14 cellular contexts compared by ENCODE assay signal in genomic region chr16:22183901-22184614, GRCh38. TPM values are rescaled to one million over a fixed set of nuclear protein-coding genes. Genes with fewer than 3 reads are reported as not detected.
DNase-seq lines count a peak whose midpoint lies in the region; ATAC-seq and TF ChIP-seq lines count a peak whose summit lies in the region.
"Had no signal": no experiment of that assay in that cellular context is flagged by ENCODE, and none has a peak within 500 bp of the region (broad histone marks: within the 10 kb centered on the region; RNA-seq: fewer than 3 reads in every experiment).

No MANE protein-coding gene starts in this region.

- H3K4me3 ChIP-seq in brain microvascular endothelial cell (ENCODE audit: low read depth, low read length) = no peak overlapping the region
- no peak overlapping the region for H3K4me3 ChIP-seq in transverse colon
- H3K4me3 ChIP-seq: skin epidermis had no signal

- CTCF ChIA-PET in activated CD8-positive, alpha-beta T cell treated with anti-CD3 and anti-CD28 coated beads for 36 hours (lab: Charles Lee) = interaction anchor here (2.0 to 2.2 kb wide), 2 partner anchors 84 to 106 kb away, joined by 5 to 9 read pairs; no protein-coding TSS in a partner anchor
- CTCF ChIA-PET in activated CD8-positive, alpha-beta T cell treated with anti-CD3 and anti-CD28 coated beads, Interleukin-2, amount 10 ng/mL, durations not matched to agents 7 days and 5 days (lab: Charles Lee) = interaction anchor here (1.1 to 1.4 kb wide), 2 partner anchors 24 to 106 kb away, joined by 3 to 4 read pairs; no protein-coding TSS in a partner anchor

- ATAC-seq in activated CD8-positive, alpha-beta T cell treated with anti-CD3 and anti-CD28 coated beads for 36 hours = no peak
- no peak for ATAC-seq in activated CD8-positive, alpha-beta T cell treated with anti-CD3 and anti-CD28 coated beads, Interleukin-2, amount 10 ng/mL, durations not matched to agents 7 days and 5 days
- ATAC-seq in GM19351 (IDR thresholded peaks at IDR 0.05; ENCODE audit: unreplicated experiment) = no peak
- no peak for ATAC-seq in HG03139 (IDR thresholded peaks at IDR 0.05; ENCODE audit: unreplicated experiment)

- H3K27me3 ChIP-seq in brain microvascular endothelial cell (replicated peaks) (peaks cover 2% of the 10 kb centered on the region), transverse colon (no peaks in the 10 kb centered on the region)

- H3K36me3 ChIP-seq in brain microvascular endothelial cell (replicated peaks) (no peaks in the 10 kb centered on the region), transverse colon (no peaks in the 10 kb centered on the region)

- TF ChIP-seq POLR2A in transverse colon (IDR thresholded peaks at IDR 0.05) = no peak

- H3K27me3 Mint-ChIP-seq in activated CD8-positive, alpha-beta T cell treated with anti-CD3 and anti-CD28 coated beads for 36 hours = no peaks in the 10 kb centered on the region
- H3K27me3 Mint-ChIP-seq in activated CD8-positive, alpha-beta T cell treated with anti-CD3 and anti-CD28 coated beads, Interleukin-2, amount 10 ng/mL, durations not matched to agents 7 days and 5 days (ENCODE audit: low read depth) = no peaks in the 10 kb centered on the region
- peaks cover 8% of the 10 kb centered on the region for H3K27me3 Mint-ChIP-seq in osteocyte (ENCODE audit: unreplicated experiment)

- TF ChIP-seq EP300 in transverse colon (IDR thresholded peaks at IDR 0.05; ENCODE audit: low read depth) = no peak

- H3K4me3 Mint-ChIP-seq in activated CD8-positive, alpha-beta T cell treated with anti-CD3 and anti-CD28 coated beads for 36 hours = no peak overlapping the region
- H3K4me3 Mint-ChIP-seq in activated CD8-positive, alpha-beta T cell treated with anti-CD3 and anti-CD28 coated beads, Interleukin-2, amount 10 ng/mL, durations not matched to agents 7 days and 5 days = no peak overlapping the region
- no peak overlapping the region for H3K4me3 Mint-ChIP-seq in osteocyte (ENCODE audit: unreplicated experiment)
- H3K4me3 Mint-ChIP-seq: mesothelial cell of epicardium had no signal

- intact Hi-C loops in activated CD8-positive, alpha-beta T cell treated with anti-CD3 and anti-CD28 coated beads for 36 hours (cut with micrococcal nuclease) = no loop called here
- intact Hi-C loops in transverse colon (cut with DNase I; ENCODE audit: low total_unique reads) = no loop called here

- peak; percentile 20 for DNase-seq in activated CD8-positive, alpha-beta T cell treated with anti-CD3 and anti-CD28 coated beads for 36 hours
- DNase-seq in activated CD8-positive, alpha-beta T cell treated with anti-CD3 and anti-CD28 coated beads, Interleukin-2, amount 10 ng/mL, durations not matched to agents 7 days and 5 days = no peak
- DNase-seq in brain microvascular endothelial cell = no peak
- no peak for DNase-seq in osteocyte (ENCODE audit: extremely low spot score, unreplicated experiment)
- no peak for DNase-seq in transverse colon
- DNase-seq: COR-L47, NCI-H187, SW 1271 had no signal

- H3K27ac Mint-ChIP-seq in activated CD8-positive, alpha-beta T cell treated with anti-CD3 and anti-CD28 coated beads for 36 hours = no peak overlapping the region
- no peak overlapping the region for H3K27ac Mint-ChIP-seq in activated CD8-positive, alpha-beta T cell treated with anti-CD3 and anti-CD28 coated beads, Interleukin-2, amount 10 ng/mL, durations not matched to agents 7 days and 5 days
- no peak overlapping the region for H3K27ac Mint-ChIP-seq in osteocyte (ENCODE audit: unreplicated experiment)
- H3K27ac Mint-ChIP-seq: mesothelial cell of epicardium had no signal

- no peaks in the 10 kb centered on the region for H3K9me3 Mint-ChIP-seq in activated CD8-positive, alpha-beta T cell treated with anti-CD3 and anti-CD28 coated beads for 36 hours
- H3K9me3 Mint-ChIP-seq in activated CD8-positive, alpha-beta T cell treated with anti-CD3 and anti-CD28 coated beads, Interleukin-2, amount 10 ng/mL, durations not matched to agents 7 days and 5 days (ENCODE audit: insufficient read depth) = no peaks in the 10 kb centered on the region
- H3K9me3 Mint-ChIP-seq in osteocyte (ENCODE audit: unreplicated experiment) = no peaks in the 10 kb centered on the region
- H3K9me3 Mint-ChIP-seq: mesothelial cell of epicardium had no signal

- TF ChIP-seq CTCF in activated CD8-positive, alpha-beta T cell treated with anti-CD3 and anti-CD28 coated beads for 36 hours (IDR thresholded peaks at IDR 0.05) = no peak
- TF ChIP-seq CTCF in LNCAP (IDR thresholded peaks at IDR 0.05) (peak; percentile 19; the same call in 1 of the 2 replicates), brain microvascular endothelial cell (IDR thresholded peaks at IDR 0.05; ENCODE audit: low read depth, low read length, missing control alignments) (peak; percentile 60), osteocyte (IDR thresholded peaks at IDR 0.05) (peak; percentile 29), transverse colon (IDR thresholded peaks at IDR 0.05) (no peak)

- WGBS in transverse colon (ENCODE audit: low coverage in 1 of 2), 2 donors = 84% methylated on average over 11 of the region's 11 CpGs; no CpG with 5 or more reads in 1 of the 2 donors

- peaks cover 5 to 10% (median 9%) of the 10 kb centered on the region in 4 donors for H3K4me1 ChIP-seq in transverse colon

- in situ Hi-C loops in brain microvascular endothelial cell (cut with HindIII; ENCODE audit: low pct_ligation_motif_present, low sequenced_read_pairs) (no loop called here), transverse colon (cut with MboI; ENCODE audit: low pct_ligation_motif_present in 1 of 4, low pct_unique_long_range_greater_than_20kb in 1 of 4, low sequenced_read_pairs in 3 of 4) (loop anchor here (5.0 to 10.0 kb wide), 3 partner anchors 89 to 189 kb away; partner anchors contain the start of gene VWA3A (in 1 of the 4))

- H3K4me1 Mint-ChIP-seq in activated CD8-positive, alpha-beta T cell treated with anti-CD3 and anti-CD28 coated beads for 36 hours (ENCODE audit: low read depth) = peaks cover 18% of the 10 kb centered on the region
- peaks cover 11% of the 10 kb centered on the region for H3K4me1 Mint-ChIP-seq in activated CD8-positive, alpha-beta T cell treated with anti-CD3 and anti-CD28 coated beads, Interleukin-2, amount 10 ng/mL, durations not matched to agents 7 days and 5 days (ENCODE audit: low read depth)
- H3K4me1 Mint-ChIP-seq in osteocyte (ENCODE audit: unreplicated experiment) = peaks cover 5% of the 10 kb centered on the region

- H3K9me3 ChIP-seq in transverse colon = no peaks in the 10 kb centered on the region

- POLR2A ChIA-PET in activated CD8-positive, alpha-beta T cell treated with anti-CD3 and anti-CD28 coated beads for 36 hours (lab: Charles Lee) = no interaction called here
- POLR2A ChIA-PET in activated CD8-positive, alpha-beta T cell treated with anti-CD3 and anti-CD28 coated beads, Interleukin-2, amount 10 ng/mL, durations not matched to agents 7 days and 5 days (lab: Charles Lee) = no interaction called here

- H3K27ac ChIP-seq in brain microvascular endothelial cell = no peak overlapping the region
- H3K27ac ChIP-seq in transverse colon = no peak overlapping the region
- H3K27ac ChIP-seq: skin epidermis had no signal

- H3K36me3 Mint-ChIP-seq in activated CD8-positive, alpha-beta T cell treated with anti-CD3 and anti-CD28 coated beads for 36 hours (ENCODE audit: low read depth) = no peaks in the 10 kb centered on the region
- H3K36me3 Mint-ChIP-seq in activated CD8-positive, alpha-beta T cell treated with anti-CD3 and anti-CD28 coated beads, Interleukin-2, amount 10 ng/mL, durations not matched to agents 7 days and 5 days (ENCODE audit: low read depth) = no peaks in the 10 kb centered on the region
- no peaks in the 10 kb centered on the region for H3K36me3 Mint-ChIP-seq in osteocyte (ENCODE audit: unreplicated experiment)
- H3K36me3 Mint-ChIP-seq: mesothelial cell of epicardium had no signal

RNA-seq across cellular contexts. Expression of gene SDR42E2, which starts 21.8 kb away (rescaled TPM):
- under 1 TPM in 1 of 2 experiments, not detected in 1; 0.14 TPM for total RNA-seq in activated CD8-positive, alpha-beta T cell treated with anti-CD3 and anti-CD28 coated beads for 36 hours
- total RNA-seq in activated CD8-positive, alpha-beta T cell treated with anti-CD3 and anti-CD28 coated beads, Interleukin-2, amount 10 ng/mL, durations not matched to agents 7 days and 5 days = under 1 TPM in 1 of 2 experiments, not detected in 1; 0.16 TPM
- total RNA-seq in osteocyte (0.13 TPM in 1 of 2 replicates, not detected in the other), transverse colon (not detected)
- total RNA-seq: astrocyte had no signal

RNA-seq across cellular contexts. Expression of gene EEF2K, which starts 22.0 kb away (rescaled TPM):
- 10 to 100 TPM; 28.6 to 31.2 TPM for total RNA-seq in activated CD8-positive, alpha-beta T cell treated with anti-CD3 and anti-CD28 coated beads for 36 hours
- total RNA-seq in activated CD8-positive, alpha-beta T cell treated with anti-CD3 and anti-CD28 coated beads, Interleukin-2, amount 10 ng/mL, durations not matched to agents 7 days and 5 days = 10 to 100 TPM; 27.7 to 28.9 TPM
- 23.8 and 26.8 TPM in 2 replicates for total RNA-seq in osteocyte
- 100 to 1,000 TPM in 1 of 4 donors, 10 to 100 TPM in 3; 22.2 to 223 (median 50.1) TPM for total RNA-seq in transverse colon

Comparison
In these comparisons a context has a peak if more than half of its experiments do, and no peak if none do; other contexts are left out.
1. CTCF ChIP-seq: peak in LNCAP (single experiment), brain microvascular endothelial cell (single experiment) and osteocyte (single experiment); none in activated CD8-positive, alpha-beta T cell treated with anti-CD3 and anti-CD28 coated beads for 36 hours (single experiment) and transverse colon (0 of 5).